Comparison of ENCODE assay signal across 34 cellular contexts in the genomic region with DNA sequence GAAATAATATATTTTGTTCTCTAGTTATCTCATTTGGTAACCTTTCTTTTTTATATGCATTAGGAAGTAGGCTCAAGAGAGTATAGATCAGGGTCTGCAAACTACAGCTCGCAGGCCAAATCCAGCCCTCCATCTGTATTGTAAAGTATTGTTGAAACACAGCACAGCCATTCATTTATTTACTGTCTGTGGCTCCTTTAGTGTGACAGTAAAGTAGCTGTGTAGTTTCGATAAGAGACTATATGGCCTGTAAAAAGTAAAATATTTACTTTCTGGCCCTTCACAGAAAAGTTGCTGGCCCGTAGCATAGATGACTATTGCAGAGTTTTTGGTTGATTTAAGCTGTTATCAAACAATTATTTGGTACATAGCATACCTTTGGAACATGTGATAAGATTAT.
"Had no signal": no experiment of that assay in that cellular context is flagged by ENCODE, and none has a peak within 500 bp of the region (broad histone marks: within the 10 kb centered on the region; RNA-seq: fewer than 3 reads in every experiment).

No MANE protein-coding gene starts in this region.

- H3K4me3 ChIP-seq: MG63 had no signal

- DNase-seq: Karpas-422, Kasumi-1, MG63, MM.1S, MV-4-11, NCI-H1048, NCI-H1092, NCI-H1105, NCI-H1105 treated with DMSO at 0.1 percent for 48 hours, NCI-H1417, NCI-H1417 treated with DMSO at 0.1 percent for 48 hours, NCI-H1436, NCI-H1436 treated with DMSO at 0.1 percent for 48 hours, NCI-H146, NCI-H1694, NCI-H1694 treated with DMSO at 0.1 percent for 48 hours, NCI-H187, NCI-H187 treated with DMSO at 0.1 percent for 48 hours, NCI-H1930, NCI-H2029, NCI-H2029 treated with DMSO at 0.1 percent for 48 hours, NCI-H2081, NCI-H2081 treated with DMSO at 0.1 percent for 48 hours, NCI-H2107, NCI-H2171, NCI-H2171 treated with DMSO at 0.1 percent for 48 hours, NCI-H2227 treated with DMSO at 0.1 percent for 48 hours, NCI-H226, NCI-H345, NCI-H446, NCI-H446 treated with DMSO at 0.1 percent for 48 hours, NCI-H510A, NCI-H510A treated with DMSO at 0.1 percent for 48 hours had no signal

- H3K4me2 ChIP-seq: KMS-11 had no signal

- H3K27me3 ChIP-seq: MG63 had no signal

- H3K27ac ChIP-seq: KMS-11 had no signal

- H3K9ac ChIP-seq: KMS-11 had no signal
